29 cellular contexts compared by ENCODE assay signal in the genomic region with DNA sequence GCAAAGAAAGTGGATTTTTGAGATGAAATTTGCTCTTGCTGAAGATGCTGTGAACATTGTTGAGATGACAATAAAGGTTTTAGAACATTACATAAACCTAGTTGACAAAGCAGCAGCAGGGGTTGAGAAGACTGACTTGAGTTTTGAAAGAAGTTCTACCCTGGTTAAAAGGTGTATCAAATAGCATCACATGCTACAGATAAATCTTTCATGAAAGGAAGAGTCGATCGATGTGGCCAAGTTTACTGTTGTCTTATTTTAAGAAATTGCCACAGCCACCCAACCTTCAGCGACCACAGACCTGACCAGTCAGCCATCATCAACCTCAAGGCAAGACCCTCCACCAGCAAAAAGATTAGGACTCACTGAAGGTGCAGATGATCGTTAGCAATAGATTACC.
DNase-seq lines count a peak whose midpoint lies in the region; ATAC-seq and TF ChIP-seq lines count a peak whose summit lies in the region.
"Had no signal": no experiment of that assay in that cellular context is flagged by ENCODE, and none has a peak within 500 bp of the region (broad histone marks: within the 10 kb centered on the region; RNA-seq: fewer than 3 reads in every experiment).

No MANE protein-coding gene starts in this region.

- no peak for TF ChIP-seq CTCF in psoas muscle (IDR thresholded peaks at IDR 0.05)
- no peak for TF ChIP-seq CTCF in gastrocnemius medialis (IDR thresholded peaks at IDR 0.05 in 4 of 5, conservative IDR thresholded peaks at IDR 0.05 in 1 of 5)

- H3K4me3 ChIP-seq in psoas muscle (no peak overlapping the region), gastrocnemius medialis (no peak overlapping the region)
- H3K4me3 ChIP-seq: A549; BLaER1; BLaER1 treated with 17β-estradiol and CSF1 and Interleukin-3, amounts not matched to agents 10 nM and 100 nM had no signal

- H3K36me3 ChIP-seq in psoas muscle (ENCODE audit: insufficient read depth in 1 of 2, low read depth in 1 of 2) (no peaks in the 10 kb centered on the region), gastrocnemius medialis (no peaks in the 10 kb centered on the region)
- H3K36me3 ChIP-seq: BE2C; BLaER1; BLaER1 treated with 17β-estradiol and CSF1 and Interleukin-3, amounts not matched to agents 10 nM and 100 nM had no signal

- intact Hi-C loops in psoas muscle (cut with DNase I) (no loop called here), gastrocnemius medialis (cut with DNase I; ENCODE audit: low total_unique reads) (no loop called here), Right ventricle myocardium inferior (cut with DNase I) (no loop called here)

- in situ Hi-C loops in gastrocnemius medialis (cut with MboI; ENCODE audit: low sequenced_read_pairs in 4 of 4): no loop called here

- 55 to 69% (median 57%) methylated on average over 4 of the region's 4 CpGs for WGBS in psoas muscle, 3 donors

- DNase-seq in psoas muscle (no peak), gastrocnemius medialis (no peak), cerebellar cortex (ENCODE audit: low spot score) (no peak), Right ventricle myocardium inferior (ENCODE audit: missing footprints) (no peak)
- DNase-seq: 8988T; ACHN; AML-193; BE2C; C1 segment of cervical spinal cord; Caco-2; Calu3; CD4-positive, alpha-beta memory T cell; CD4-positive, alpha-beta T cell; CD4-positive, CD25-positive, alpha-beta regulatory T cell; CD8-positive, alpha-beta memory T cell; CD8-positive, alpha-beta T cell; COR-L47; DMS 273 treated with DMSO at 0.1 percent for 48 hours; DMS153; DMS53; DMS79; DMS79 treated with DMSO at 0.1 percent for 48 hours; DND-41; EL had no signal

- no peak overlapping the region for H3K27ac ChIP-seq in psoas muscle
- peak overlapping the region in 2 of 4 donors; percentile 20 to 36 for H3K27ac ChIP-seq in gastrocnemius medialis
- H3K27ac ChIP-seq: 22Rv1; A549; BLaER1; BLaER1 treated with 17β-estradiol and CSF1 and Interleukin-3, amounts not matched to agents 10 nM and 100 nM; C4-2B had no signal

- H3K4me1 ChIP-seq in psoas muscle (no peaks in the 10 kb centered on the region), gastrocnemius medialis (peaks cover 5 to 18% of the 10 kb centered on the region in 2 donors)
- H3K4me1 ChIP-seq: A549; BE2C; BLaER1; BLaER1 treated with 17β-estradiol and CSF1 and Interleukin-3, amounts not matched to agents 10 nM and 100 nM; Caco-2 had no signal

- ATAC-seq in psoas muscle (peak; percentile 48 to 79 (median 66)), gastrocnemius medialis (peak; percentile 63 to 83), Right ventricle myocardium inferior (no peak)
- ATAC-seq: A549; CD8-positive, alpha-beta T cell had no signal

- no peaks in the 10 kb centered on the region for H3K27me3 ChIP-seq in psoas muscle (ENCODE audit: insufficient read depth in 3 of 3, low read length in 2 of 3)
- H3K27me3 ChIP-seq in gastrocnemius medialis: no peaks in the 10 kb centered on the region
- H3K27me3 ChIP-seq: BE2C; BLaER1; BLaER1 treated with 17β-estradiol and CSF1 and Interleukin-3, amounts not matched to agents 10 nM and 100 nM had no signal

- H3K9me3 ChIP-seq in psoas muscle (no peaks in the 10 kb centered on the region), gastrocnemius medialis (no peaks in the 10 kb centered on the region)
- H3K9me3 ChIP-seq: A549; BE2C; BLaER1; BLaER1 treated with 17β-estradiol and CSF1 and Interleukin-3, amounts not matched to agents 10 nM and 100 nM; Caco-2 had no signal

- no peak for TF ChIP-seq POLR2A in gastrocnemius medialis (IDR thresholded peaks at IDR 0.05)
